In the genomic region with DNA sequence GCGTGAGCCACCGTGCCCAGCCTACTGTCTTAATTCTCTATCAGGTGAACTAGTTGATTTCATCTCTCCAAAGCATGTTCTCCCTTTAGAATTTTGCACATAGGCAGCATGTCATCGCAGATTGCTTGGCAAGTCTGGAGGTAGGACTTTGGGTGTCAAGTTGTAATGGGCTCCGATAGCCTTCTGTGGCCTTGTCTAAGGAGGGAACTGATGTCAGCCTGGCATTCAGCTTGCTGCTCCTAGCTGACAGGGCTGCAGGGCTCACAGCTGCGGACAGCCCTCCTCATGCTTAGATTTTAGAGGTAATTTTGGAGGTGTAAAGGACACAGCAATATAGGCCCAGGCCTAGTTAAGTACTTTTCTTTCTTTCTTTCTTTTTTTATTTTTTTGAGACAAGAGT, we compare ENCODE assay signal across 18 cellular contexts. TPM values are rescaled to one million over a fixed set of nuclear protein-coding genes. Genes with fewer than 3 reads are reported as not detected.
DNase-seq lines count a peak whose midpoint lies in the region; ATAC-seq and TF ChIP-seq lines count a peak whose summit lies in the region.
"Had no signal": no experiment of that assay in that cellular context is flagged by ENCODE, and none has a peak within 500 bp of the region (broad histone marks: within the 10 kb centered on the region; RNA-seq: fewer than 3 reads in every experiment).

No MANE protein-coding gene starts in this region.

- TF ChIP-seq CTCF in right atrium auricular region (IDR thresholded peaks at IDR 0.05) (no peak), heart left ventricle (IDR thresholded peaks at IDR 0.05) (no peak), Caco-2 (IDR thresholded peaks at IDR 0.05; ENCODE audit: insufficient read depth in 1 of 2, low read depth in 1 of 2, low read length in 1 of 2, severe bottlenecking in 1 of 2, unreplicated experiment in 1 of 2) (no peak)

- peaks cover 0 to 90% of the 10 kb centered on the region in 2 donors for H3K4me1 ChIP-seq in right atrium auricular region
- peaks cover 0 to 94% (median 67%) of the 10 kb centered on the region in 12 donors for H3K4me1 ChIP-seq in heart left ventricle
- peaks cover 31% of the 10 kb centered on the region for H3K4me1 ChIP-seq in CD8-positive, alpha-beta memory T cell (ENCODE audit: insufficient read depth, low read length)
- peaks cover 34% of the 10 kb centered on the region for H3K4me1 ChIP-seq in Caco-2

- H3K9me3 ChIP-seq in right atrium auricular region: no peaks in the 10 kb centered on the region
- H3K9me3 ChIP-seq in heart left ventricle: no peaks in the 10 kb centered on the region
- no peaks in the 10 kb centered on the region for H3K9me3 ChIP-seq in CD8-positive, alpha-beta memory T cell (ENCODE audit: low read length)
- no peaks in the 10 kb centered on the region for H3K9me3 ChIP-seq in Caco-2
- H3K9me3 ChIP-seq: BLaER1 had no signal

- H3K27ac ChIP-seq in right atrium auricular region (no peak overlapping the region), heart left ventricle (peak overlapping the region in 9 of 12 donors; percentile 17 to 52 (median 42))
- no peak overlapping the region for H3K27ac ChIP-seq in CD8-positive, alpha-beta memory T cell (ENCODE audit: low read depth, low read length)
- H3K27ac ChIP-seq: BLaER1 had no signal

- ATAC-seq in Right ventricle myocardium inferior (peak; percentile 73), heart left ventricle (peak; percentile 76 to 88 (median 82))

- no TSS peak for BruUV-seq in Caco-2 (replicated peaks; lab: Mats Ljungman, UMichigan)

- no peaks in the 10 kb centered on the region for H3K27me3 ChIP-seq in right atrium auricular region
- H3K27me3 ChIP-seq in heart left ventricle: no peaks in the 10 kb centered on the region
- no peaks in the 10 kb centered on the region for H3K27me3 ChIP-seq in CD8-positive, alpha-beta memory T cell (ENCODE audit: insufficient read depth, low read length, poor library complexity, severe bottlenecking)
- H3K27me3 ChIP-seq in Caco-2 (replicated peaks; ENCODE audit: control insufficient read depth, insufficient read depth, low read length): no peaks in the 10 kb centered on the region
- H3K27me3 ChIP-seq: BLaER1 had no signal

- DNase-seq in Right ventricle myocardium inferior (ENCODE audit: missing footprints) (no peak), right atrium auricular region (ENCODE audit: low spot score) (no peak), heart left ventricle (peak in 3 of 5 donors; percentile 38 to 59 (median 41)), myocyte (ENCODE audit: low read depth) (peak; percentile 41), Caco-2 (no peak)
- no peak for DNase-seq in CD8-positive, alpha-beta memory T cell
- no peak for DNase-seq in stimulated activated CD4-positive, alpha-beta T cell treated with anti-CD3 and anti-CD28 coated beads, Interleukin-4, amount 100 ng/mL, for 1 hour
- DNase-seq: CD4-positive, CD25-positive, alpha-beta regulatory T cell; DMS53; KBM-7; NCI-H1105 treated with DMSO at 0.1 percent for 48 hours; NCI-H146; NCI-H2029; NCI-H446 treated with DMSO at 0.1 percent for 48 hours; NCI-H526; RPMI8226; SHP77 treated with DMSO at 0.1 percent for 48 hours had no signal

- no peaks in the 10 kb centered on the region for H3K27me3 Mint-ChIP-seq in CD8-positive, alpha-beta memory T cell
- H3K27me3 Mint-ChIP-seq in Caco-2 (ENCODE audit: insufficient read depth, unreplicated experiment): no peaks in the 10 kb centered on the region
- H3K27me3 Mint-ChIP-seq: CD4-positive, CD25-positive, alpha-beta regulatory T cell had no signal

- H3K27ac Mint-ChIP-seq in CD8-positive, alpha-beta memory T cell: no peak overlapping the region
- H3K27ac Mint-ChIP-seq in Caco-2 (ENCODE audit: unreplicated experiment): no peak overlapping the region

- H3K9me3 Mint-ChIP-seq in CD8-positive, alpha-beta memory T cell: no peaks in the 10 kb centered on the region
- no peaks in the 10 kb centered on the region for H3K9me3 Mint-ChIP-seq in Caco-2 (ENCODE audit: unreplicated experiment)
- H3K9me3 Mint-ChIP-seq: CD4-positive, CD25-positive, alpha-beta regulatory T cell had no signal

- POLR2A ChIA-PET in CD8-positive, alpha-beta memory T cell (lab: Charles Lee): no interaction called here
- POLR2A ChIA-PET in Caco-2 (lab: Charles Lee): interaction anchor here (0.6 kb wide), 1 partner anchor 11 kb away, joined by 4 read pairs; a partner anchor contains a TSS

- H3K4me1 Mint-ChIP-seq in CD8-positive, alpha-beta memory T cell: peaks cover 63 to 84% (median 71%) of the 10 kb centered on the region in 3 donors
- H3K4me1 Mint-ChIP-seq in Caco-2 (ENCODE audit: low read depth, unreplicated experiment): peaks cover 39% of the 10 kb centered on the region

- no peak for TF ChIP-seq POLR2A in heart left ventricle (IDR thresholded peaks at IDR 0.05)

- intact Hi-C loops in Right ventricle myocardium inferior (cut with DNase I) (no loop called here), heart left ventricle (cut with DNase I) (no loop called here), Caco-2 (cut with micrococcal nuclease; ENCODE audit: unreplicated experiment) (no loop called here)

- H3K36me3 Mint-ChIP-seq in CD8-positive, alpha-beta memory T cell: peaks cover 0 to 37% (median 0%) of the 10 kb centered on the region in 3 donors
- H3K36me3 Mint-ChIP-seq in Caco-2 (ENCODE audit: insufficient read depth, unreplicated experiment): peaks cover 13% of the 10 kb centered on the region

- no peak overlapping the region for H3K4me3 ChIP-seq in right atrium auricular region
- no peak overlapping the region for H3K4me3 ChIP-seq in heart left ventricle
- no peak overlapping the region for H3K4me3 ChIP-seq in CD8-positive, alpha-beta memory T cell (ENCODE audit: low read length)
- H3K4me3 ChIP-seq in Caco-2 (ENCODE audit: low read depth, low read length): no peak overlapping the region
- H3K4me3 ChIP-seq: BLaER1 had no signal

- peak overlapping the region in 1 of 7 donors; percentile 29 for H3K4me3 Mint-ChIP-seq in CD8-positive, alpha-beta memory T cell
- H3K4me3 Mint-ChIP-seq in Caco-2 (ENCODE audit: unreplicated experiment): no peak overlapping the region
- H3K4me3 Mint-ChIP-seq: CD4-positive, CD25-positive, alpha-beta regulatory T cell had no signal

- 54 to 69% (median 58%) methylated on average over 5 of the region's 5 CpGs for WGBS in heart left ventricle, 4 donors

- H3K36me3 ChIP-seq in right atrium auricular region: no peaks in the 10 kb centered on the region
- H3K36me3 ChIP-seq in heart left ventricle: peaks cover 0 to 5% (median 0%) of the 10 kb centered on the region in 9 donors
- no peaks in the 10 kb centered on the region for H3K36me3 ChIP-seq in CD8-positive, alpha-beta memory T cell (ENCODE audit: insufficient read depth, low read length)
- H3K36me3 ChIP-seq in Caco-2 (ENCODE audit: control insufficient read depth, insufficient read depth, low read length): no peaks in the 10 kb centered on the region

- CTCF ChIA-PET in CD8-positive, alpha-beta memory T cell (lab: Charles Lee): no interaction called here
- CTCF ChIA-PET in Caco-2 (lab: Charles Lee): no interaction called here

RNA-seq across cellular contexts. Expression of a gene that starts 11.3 kb away (rescaled TPM):
- 108 TPM for total RNA-seq in Right ventricle myocardium inferior
- 10 to 100 TPM; 57.0 to 79.5 TPM for total RNA-seq in right atrium auricular region
- 100 to 1,000 TPM in 5 of 9 donors, 10 to 100 TPM in 4; 46.2 to 225 (median 106) TPM for total RNA-seq in heart left ventricle
- 100 to 1,000 TPM; 127 to 233 TPM for polyA plus RNA-seq in heart left ventricle
- total RNA-seq in myocyte: 78.0 and 88.5 TPM in 2 replicates
- 166 TPM for polyA plus RNA-seq in myocyte (2012)
- 10 to 100 TPM; 78.3 to 79.9 TPM for total RNA-seq in CD8-positive, alpha-beta memory T cell
- 5.7 TPM for polyA plus RNA-seq in CD8-positive, alpha-beta memory T cell
- 190 and 203 TPM in 2 replicates for total RNA-seq in Caco-2 (2022)

Comparison
In these comparisons a context has a peak if more than half of its experiments do, and no peak if none do; other contexts are left out.
1. DNase-seq: peak in heart left ventricle (3 of 5) and myocyte (single experiment); none in Right ventricle myocardium inferior (single experiment), right atrium auricular region (single experiment), CD8-positive, alpha-beta memory T cell (0 of 5), Caco-2 (0 of 2) and stimulated activated CD4-positive, alpha-beta T cell treated with anti-CD3 and anti-CD28 coated beads, Interleukin-4, amount 100 ng/mL, for 1 hour (single experiment).
2. H3K27ac ChIP-seq: peak in heart left ventricle (9 of 12); none in right atrium auricular region (0 of 2) and CD8-positive, alpha-beta memory T cell (single experiment).